In the genomic region with DNA sequence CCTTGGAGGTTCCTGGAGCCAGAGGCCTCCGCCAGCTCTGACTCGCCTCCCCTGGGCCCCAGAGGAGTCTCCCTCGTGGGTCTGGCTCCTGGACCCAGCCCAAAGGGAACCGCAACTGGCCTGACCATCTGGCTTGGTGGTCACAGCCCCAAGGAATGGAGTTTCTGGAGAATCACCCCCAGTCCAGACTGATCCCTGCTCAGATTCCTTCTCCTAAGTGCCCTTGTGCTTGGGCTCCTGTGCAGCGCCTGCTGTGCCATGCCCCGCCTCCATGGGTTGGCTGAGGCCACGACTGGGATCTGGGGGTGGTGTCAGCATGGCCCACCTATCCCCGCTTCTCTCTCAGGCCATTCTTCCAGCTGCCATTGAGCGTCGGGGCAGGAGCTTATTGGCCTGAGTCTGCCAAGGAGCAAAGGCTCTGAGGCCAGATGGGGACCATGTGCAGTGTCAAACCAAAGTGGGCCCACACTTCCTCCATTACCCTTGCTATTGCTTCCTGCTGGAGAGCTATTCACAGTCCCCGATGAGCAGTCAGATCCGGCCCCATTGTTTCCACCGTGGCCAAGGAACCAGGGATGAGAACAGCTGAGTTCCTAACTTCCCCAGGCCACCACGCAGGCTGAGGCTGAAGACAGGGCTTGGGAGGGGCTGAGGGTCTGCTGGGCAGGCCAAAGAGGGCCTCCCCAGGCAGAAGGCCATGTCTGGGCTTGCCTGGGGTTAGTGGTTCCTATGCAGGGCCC, we compare ENCODE assay signal across 9 cellular contexts. TPM values are rescaled to one million over a fixed set of nuclear protein-coding genes. Genes with fewer than 3 reads are reported as not detected.
DNase-seq lines count a peak whose midpoint lies in the region; ATAC-seq and TF ChIP-seq lines count a peak whose summit lies in the region.
"Had no signal": no experiment of that assay in that cellular context is flagged by ENCODE, and none has a peak within 500 bp of the region (broad histone marks: within the 10 kb centered on the region; RNA-seq: fewer than 3 reads in every experiment).

No MANE protein-coding gene starts in this region.

- H3K4me3 ChIP-seq in NT2/D1 (ENCODE audit: insufficient read length, low read depth) (no peak overlapping the region), duodenal mucosa (ENCODE audit: low read depth in 1 of 2, low read length in 2 of 2) (no peak overlapping the region), MM.1S (ENCODE audit: low read length) (no peak overlapping the region)

- no peak for TF ChIP-seq CTCF in MM.1S (IDR thresholded peaks at IDR 0.05; ENCODE audit: low read length)

- ATAC-seq in naive B cell (ENCODE audit: low read depth in 2 of 2) = no peak
- no peak for ATAC-seq in activated naive CD8-positive, alpha-beta T cell treated with anti-CD3 and anti-CD28 coated beads, Interleukin-2, amount 50 U/mL, for 24 hours

- no peaks in the 10 kb centered on the region for H4K20me1 ChIP-seq in MM.1S (ENCODE audit: insufficient read depth, low read length)

- DNase-seq in DMS 273 (lab: John Stamatoyannopoulos, UW; ENCODE audit: unreplicated experiment) = peak; percentile 89
- no peak for DNase-seq in NT2/D1 (ENCODE audit: low read depth, low spot score)
- no peak for DNase-seq in naive B cell
- DNase-seq in NCI-H748 treated with DMSO at 0.1 percent for 48 hours (lab: John Stamatoyannopoulos, UW) = no peak
- DNase-seq in NCI-H1436 (lab: John Stamatoyannopoulos, UW) = no peak
- DNase-seq in activated naive CD8-positive, alpha-beta T cell treated with anti-CD3 and anti-CD28 coated beads, Interleukin-2, amount 50 U/mL, for 24 hours = no peak
- no peak for DNase-seq in MM.1S
- DNase-seq: activated naive CD4-positive, alpha-beta T cell treated with Interleukin-2 at 50 U/mL for 16 hours had no signal

- no peaks in the 10 kb centered on the region for H3K79me2 ChIP-seq in MM.1S (ENCODE audit: low read length)

- H3K4me1 ChIP-seq in NT2/D1 (ENCODE audit: insufficient read depth, insufficient read length) = peaks cover 24% of the 10 kb centered on the region
- peaks cover 23 to 24% of the 10 kb centered on the region in 2 donors for H3K4me1 ChIP-seq in duodenal mucosa (ENCODE audit: control insufficient read depth in 1 of 2, insufficient read depth in 2 of 2, low read length in 2 of 2)
- no peaks in the 10 kb centered on the region for H3K4me1 ChIP-seq in MM.1S (ENCODE audit: low read length)

- H3K9ac ChIP-seq in NT2/D1 (ENCODE audit: insufficient read length, low read depth) (peak overlapping the region; percentile 63), duodenal mucosa (ENCODE audit: low read depth in 1 of 2, low read length in 2 of 2) (no peak overlapping the region), MM.1S (ENCODE audit: low read length) (no peak overlapping the region)

- no peaks in the 10 kb centered on the region for H3K9me3 Mint-ChIP-seq in naive B cell
- no peaks in the 10 kb centered on the region for H3K9me3 Mint-ChIP-seq in activated naive CD8-positive, alpha-beta T cell treated with anti-CD3 and anti-CD28 coated beads, Interleukin-2, amount 50 U/mL, for 24 hours

- H3K27me3 Mint-ChIP-seq in naive B cell = peaks cover 0 to 7% (median 0%) of the 10 kb centered on the region in 3 donors
- H3K27me3 Mint-ChIP-seq in activated naive CD8-positive, alpha-beta T cell treated with anti-CD3 and anti-CD28 coated beads, Interleukin-2, amount 50 U/mL, for 24 hours = peaks cover 4% of the 10 kb centered on the region

- H3K4me3 Mint-ChIP-seq in naive B cell = peak overlapping the region in 6 of 8 donors; percentile 53 to 84 (median 76)
- no peak overlapping the region for H3K4me3 Mint-ChIP-seq in activated naive CD8-positive, alpha-beta T cell treated with anti-CD3 and anti-CD28 coated beads, Interleukin-2, amount 50 U/mL, for 24 hours

- H3F3A ChIP-seq in MM.1S (ENCODE audit: insufficient read depth, low read length) = no peaks in the 10 kb centered on the region

- H3K27me3 ChIP-seq in NT2/D1 (ENCODE audit: insufficient read depth, insufficient read length) (no peaks in the 10 kb centered on the region), duodenal mucosa (ENCODE audit: control insufficient read depth in 1 of 2, insufficient read depth in 2 of 2, low read length in 2 of 2) (no peaks in the 10 kb centered on the region), MM.1S (replicated peaks; ENCODE audit: insufficient read depth, low read length) (peaks cover 12% of the 10 kb centered on the region; the same call in 1 of the 2 replicates)

- H3K9me3 ChIP-seq in NT2/D1 (ENCODE audit: insufficient read depth, low read length) = no peaks in the 10 kb centered on the region
- no peaks in the 10 kb centered on the region for H3K9me3 ChIP-seq in duodenal mucosa (ENCODE audit: control insufficient read depth in 1 of 2, low read length in 2 of 2)
- H3K9me3 ChIP-seq in MM.1S (replicated peaks; ENCODE audit: insufficient read depth, low read length) = no peaks in the 10 kb centered on the region

- H3K9me2 ChIP-seq in MM.1S (replicated peaks; ENCODE audit: insufficient read depth, low read length) = no peaks in the 10 kb centered on the region

- H3K4me1 Mint-ChIP-seq in naive B cell = peaks cover 40 to 63% (median 62%) of the 10 kb centered on the region in 3 donors
- H3K4me1 Mint-ChIP-seq in activated naive CD8-positive, alpha-beta T cell treated with anti-CD3 and anti-CD28 coated beads, Interleukin-2, amount 50 U/mL, for 24 hours = peaks cover 26% of the 10 kb centered on the region

- peak overlapping the region in 3 of 6 donors; percentile 26 to 99 (median 33) for H3K27ac Mint-ChIP-seq in naive B cell
- no peak overlapping the region for H3K27ac Mint-ChIP-seq in activated naive CD8-positive, alpha-beta T cell treated with anti-CD3 and anti-CD28 coated beads, Interleukin-2, amount 50 U/mL, for 24 hours

- H3K36me3 ChIP-seq in NT2/D1 (ENCODE audit: insufficient read depth, insufficient read length, low read length) (peaks cover 22% of the 10 kb centered on the region), duodenal mucosa (ENCODE audit: control insufficient read depth in 1 of 2, insufficient read depth in 2 of 2, low read length in 2 of 2) (no peaks in the 10 kb centered on the region), MM.1S (replicated peaks; ENCODE audit: insufficient read depth, low read length) (no peaks in the 10 kb centered on the region)

- peak overlapping the region; percentile 5 for H3K27ac ChIP-seq in duodenal mucosa (ENCODE audit: low read depth, low read length)
- no peak overlapping the region for H3K27ac ChIP-seq in MM.1S (ENCODE audit: low read length)

- H2AFZ ChIP-seq in MM.1S (ENCODE audit: low read length) = no peak overlapping the region

- H3K4me2 ChIP-seq in MM.1S (ENCODE audit: low read depth, low read length) = no peak overlapping the region

- H3K36me3 Mint-ChIP-seq in naive B cell = no peaks in the 10 kb centered on the region
- no peaks in the 10 kb centered on the region for H3K36me3 Mint-ChIP-seq in activated naive CD8-positive, alpha-beta T cell treated with anti-CD3 and anti-CD28 coated beads, Interleukin-2, amount 50 U/mL, for 24 hours (ENCODE audit: low read depth)

RNA-seq across cellular contexts. Expression of a gene that starts 19.0 kb away (rescaled TPM):
- under 1 TPM in 2 of 6 donors, not detected in 4; 0.03 to 0.07 TPM for polyA plus RNA-seq in naive B cell (ENCODE audit: low read depth in 6 of 6)

RNA-seq across cellular contexts. Expression of a gene that starts 46.0 kb away (rescaled TPM):
- under 1 TPM in 1 of 6 donors, not detected in 5; 0.13 TPM for polyA plus RNA-seq in naive B cell (ENCODE audit: low read depth in 6 of 6)

RNA-seq across cellular contexts. Expression of a gene that starts 53.6 kb away (rescaled TPM):
- 100 to 1,000 TPM; 173 to 270 (median 228) TPM for polyA plus RNA-seq in naive B cell (ENCODE audit: low read depth in 6 of 6)
